1 cellular context compared by ENCODE assay signal in genomic region chr6:43369174-43370002, GRCh38.
A peak's percentile ranks its signal among the peaks of the same experiment; 100 is the strongest.
TF ChIP-seq lines count a peak whose summit lies in the region.

TSS of gene ZNF318 (minus strand) at chr6:43369647. CDS start at chr6:43369365, 282 bp downstream.

TF ChIP-seq in HepG2, 621 proteins besides CTCF, POLR2A, EP300 and RAD21 (continued from another document and continues in another):
- 0 out of 2 replicates have a peak, but pooled peaks have one; percentile 32 for TF ChIP-seq STAT6 (CRISPR knock-in tag; IDR thresholded peaks at IDR 0.05; ENCODE audit: borderline replicate concordance)
- peak; percentile 76; the same call in 1 of the 2 replicates for TF ChIP-seq THAP8 (CRISPR knock-in tag; IDR thresholded peaks at IDR 0.05; ENCODE audit: borderline replicate concordance)
- TF ChIP-seq NR2F2 (IDR thresholded peaks at IDR 0.05; ENCODE audit: borderline replicate concordance, low read depth), result peak; percentile 41; the same call in 1 of the 2 replicates
- TF ChIP-seq SCMH1 (CRISPR knock-in tag; IDR thresholded peaks at IDR 0.05; ENCODE audit: borderline replicate concordance), result no peak
- no peak; the same call in 1 of the 2 replicates for TF ChIP-seq ETV5 (CRISPR knock-in tag; IDR thresholded peaks at IDR 0.05; ENCODE audit: borderline replicate concordance)
- TF ChIP-seq ZFP82 (CRISPR knock-in tag; IDR thresholded peaks at IDR 0.05; ENCODE audit: borderline replicate concordance), result peak; percentile 96; the same call in 1 of the 2 replicates
- TF ChIP-seq RXRB (CRISPR knock-in tag; IDR thresholded peaks at IDR 0.05; ENCODE audit: borderline replicate concordance), result peak; percentile 42; the same call in 1 of the 2 replicates
- TF ChIP-seq KLF9 (CRISPR knock-in tag; IDR thresholded peaks at IDR 0.05; ENCODE audit: low read depth), result no peak; the same call in none of the 2 replicates
- no peak for TF ChIP-seq ZBTB21 (CRISPR knock-in tag; IDR thresholded peaks at IDR 0.05)
- peak; percentile 23; the same call in 1 of the 2 replicates for TF ChIP-seq BRF2 (CRISPR knock-in tag; IDR thresholded peaks at IDR 0.05)
- peak; percentile 86 for TF ChIP-seq ZNF687 (CRISPR knock-in tag; IDR thresholded peaks at IDR 0.05)
- no peak for TF ChIP-seq ATRX (CRISPR knock-in tag; IDR thresholded peaks at IDR 0.05; ENCODE audit: borderline replicate concordance)
- TF ChIP-seq ZNF710 (CRISPR knock-in tag; IDR thresholded peaks at IDR 0.05; ENCODE audit: borderline replicate concordance), result peak; percentile 59; the same call in 1 of the 2 replicates
- TF ChIP-seq ZNF558 (CRISPR knock-in tag; IDR thresholded peaks at IDR 0.05; ENCODE audit: borderline replicate concordance), result peak; percentile 72; the same call in 1 of the 2 replicates
- peak; percentile 70; the same call in 1 of the 2 replicates for TF ChIP-seq HHEX (CRISPR knock-in tag; IDR thresholded peaks at IDR 0.05)
- peak; percentile 65 for TF ChIP-seq MNT (IDR thresholded peaks at IDR 0.05)
- peak in 1 of 2 experiments; percentile 69; a peak in 3 of 4 replicates for TF ChIP-seq HMGXB4 (CRISPR knock-in tag; IDR thresholded peaks at IDR 0.05; ENCODE audit: borderline replicate concordance in 1 of 2, low read depth in 1 of 2)
- TF ChIP-seq RBM39 (IDR thresholded peaks at IDR 0.05; ENCODE audit: low read depth, low read length, poor library complexity, severe bottlenecking), result peak; percentile 73
- peak; percentile 45; the same call in 1 of the 2 replicates for TF ChIP-seq ZNF292 (CRISPR knock-in tag; IDR thresholded peaks at IDR 0.05; ENCODE audit: borderline replicate concordance, low read depth)
- peak; percentile 84 for TF ChIP-seq ELF3 (CRISPR knock-in tag; IDR thresholded peaks at IDR 0.05)
- 0 out of 2 replicates have a peak, but pooled peaks have one; percentile 37 for TF ChIP-seq TERF1 (CRISPR knock-in tag; IDR thresholded peaks at IDR 0.05)
- no peak for TF ChIP-seq DPF2 (CRISPR knock-in tag; IDR thresholded peaks at IDR 0.05; ENCODE audit: borderline replicate concordance, low read depth)
- TF ChIP-seq ZSCAN5A (CRISPR knock-in tag; IDR thresholded peaks at IDR 0.05; ENCODE audit: borderline replicate concordance), result no peak
- TF ChIP-seq PRDM4 (CRISPR knock-in tag; IDR thresholded peaks at IDR 0.05; ENCODE audit: borderline replicate concordance), result no peak
- no peak for TF ChIP-seq GTF3A (CRISPR knock-in tag; conservative IDR thresholded peaks at IDR 0.05)
- peak; percentile 11; the same call in 1 of the 2 replicates for TF ChIP-seq ZSCAN21 (CRISPR knock-in tag; IDR thresholded peaks at IDR 0.05; ENCODE audit: borderline replicate concordance)
- peak; percentile 53 for TF ChIP-seq ZNF574 (CRISPR knock-in tag; IDR thresholded peaks at IDR 0.05)
- peak; percentile 73; the same call in 1 of the 2 replicates for TF ChIP-seq ZNF331 (CRISPR knock-in tag; IDR thresholded peaks at IDR 0.05)
